Comparison of ENCODE assay signal across 10 cellular contexts in the genomic region with DNA sequence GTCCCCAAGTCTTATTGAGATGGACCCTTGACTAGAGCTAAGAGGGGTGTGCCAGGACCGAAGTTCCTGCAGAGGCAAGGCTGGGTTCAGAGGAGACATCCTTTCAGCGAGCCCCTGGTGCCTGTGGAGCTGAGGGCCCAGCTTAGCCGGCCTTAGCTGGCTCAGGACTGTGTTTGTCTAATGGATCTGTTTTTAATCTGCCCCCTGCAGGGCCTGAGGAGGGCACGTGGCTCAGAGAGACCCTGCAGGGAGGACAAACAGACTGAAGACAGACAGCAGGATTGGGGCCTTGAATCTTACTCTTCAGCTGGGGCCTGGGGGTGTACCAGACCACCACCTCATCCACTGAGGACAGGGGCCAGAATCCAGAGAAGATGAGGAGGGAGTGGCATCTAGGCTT. TPM values are rescaled to one million over a fixed set of nuclear protein-coding genes. Genes with fewer than 3 reads are reported as not detected.
DNase-seq lines count a peak whose midpoint lies in the region; ATAC-seq lines count a peak whose summit lies in the region.
"Had no signal": no experiment of that assay in that cellular context is flagged by ENCODE, and none has a peak within 500 bp of the region (broad histone marks: within the 10 kb centered on the region; RNA-seq: fewer than 3 reads in every experiment).

No MANE protein-coding gene starts in this region.

- H3K4me3 Mint-ChIP-seq in CD4-positive, CD25-positive, alpha-beta regulatory T cell = peak overlapping the region; percentile 49 to 78 (median 64)
- H3K4me3 Mint-ChIP-seq in naive thymus-derived CD4-positive, alpha-beta T cell = peak overlapping the region in 6 of 10 donors; percentile 32 to 95 (median 64)

- no peak overlapping the region for H3K4me3 ChIP-seq in CD4-positive, CD25-positive, alpha-beta regulatory T cell (ENCODE audit: low read depth, low read length)
- peak overlapping the region; percentile 76 for H3K4me3 ChIP-seq in HUES6 (ENCODE audit: low read depth, low read length)
- H3K4me3 ChIP-seq in naive thymus-derived CD4-positive, alpha-beta T cell (ENCODE audit: low read length) = no peak overlapping the region
- H3K4me3 ChIP-seq: left ventricle myocardium inferior had no signal

- POLR2A ChIA-PET in naive thymus-derived CD4-positive, alpha-beta T cell (lab: Charles Lee) = interaction anchor here (1.6 kb wide), 1 partner anchor 10 kb away, joined by 3 read pairs; no protein-coding TSS in a partner anchor

- H3K36me3 Mint-ChIP-seq in CD4-positive, CD25-positive, alpha-beta regulatory T cell = no peaks in the 10 kb centered on the region
- no peaks in the 10 kb centered on the region for H3K36me3 Mint-ChIP-seq in naive thymus-derived CD4-positive, alpha-beta T cell

- DNase-seq in CD4-positive, CD25-positive, alpha-beta regulatory T cell = no peak
- DNase-seq in brain pericyte (ENCODE audit: low read depth, low spot score) (peak; percentile 68), DMS153 (lab: John Stamatoyannopoulos, UW) (no peak), KG1 (lab: John Stamatoyannopoulos, UW) (no peak)
- DNase-seq in naive thymus-derived CD4-positive, alpha-beta T cell = no peak
- DNase-seq: left ventricle myocardium inferior had no signal

- no peak overlapping the region for H3K27ac Mint-ChIP-seq in CD4-positive, CD25-positive, alpha-beta regulatory T cell
- no peak overlapping the region for H3K27ac Mint-ChIP-seq in naive thymus-derived CD4-positive, alpha-beta T cell

- H3K9me3 ChIP-seq in CD4-positive, CD25-positive, alpha-beta regulatory T cell (ENCODE audit: control insufficient read depth in 2 of 2, low read length in 2 of 2) = no peaks in the 10 kb centered on the region
- H3K9me3 ChIP-seq in HUES6 (ENCODE audit: control insufficient read depth, insufficient read depth, low read depth, low read length) = no peaks in the 10 kb centered on the region
- H3K9me3 ChIP-seq in naive thymus-derived CD4-positive, alpha-beta T cell (ENCODE audit: control insufficient read depth in 2 of 3, low read length in 3 of 3) = no peaks in the 10 kb centered on the region
- H3K9me3 ChIP-seq: left ventricle myocardium inferior had no signal

- ATAC-seq in CD4-positive, CD25-positive, alpha-beta regulatory T cell (ENCODE audit: low read depth in 2 of 2) = no peak
- no peak for ATAC-seq in naive thymus-derived CD4-positive, alpha-beta T cell
- ATAC-seq in GM19023 (IDR thresholded peaks at IDR 0.05; ENCODE audit: unreplicated experiment) = no peak
- ATAC-seq in GM21367 (IDR thresholded peaks at IDR 0.05; ENCODE audit: unreplicated experiment) = no peak

- H3K9ac ChIP-seq in HUES6 (ENCODE audit: low read length) = peak overlapping the region; percentile 87
- H3K9ac ChIP-seq: KMS-11 had no signal

- H3K9me3 Mint-ChIP-seq in CD4-positive, CD25-positive, alpha-beta regulatory T cell = no peaks in the 10 kb centered on the region
- no peaks in the 10 kb centered on the region for H3K9me3 Mint-ChIP-seq in naive thymus-derived CD4-positive, alpha-beta T cell

- peaks cover 31% of the 10 kb centered on the region for H3K4me1 ChIP-seq in CD4-positive, CD25-positive, alpha-beta regulatory T cell (ENCODE audit: control insufficient read depth, insufficient read depth, low read length, poor library complexity, severe bottlenecking)
- peaks cover 34% of the 10 kb centered on the region for H3K4me1 ChIP-seq in HUES6 (ENCODE audit: control insufficient read depth, insufficient read depth, low read length)
- peaks cover 23 to 27% of the 10 kb centered on the region in 2 donors for H3K4me1 ChIP-seq in naive thymus-derived CD4-positive, alpha-beta T cell (ENCODE audit: control insufficient read depth in 2 of 2, insufficient read depth in 2 of 2, low read length in 2 of 2)

- peaks cover 9% of the 10 kb centered on the region for H3K27me3 ChIP-seq in CD4-positive, CD25-positive, alpha-beta regulatory T cell (ENCODE audit: control insufficient read depth, insufficient read depth, low read length)
- peaks cover 9% of the 10 kb centered on the region; the same call in 1 of the 2 replicates for H3K27me3 ChIP-seq in HUES6 (ENCODE audit: control insufficient read depth, insufficient read depth, low read length)
- H3K27me3 ChIP-seq in naive thymus-derived CD4-positive, alpha-beta T cell (ENCODE audit: control insufficient read depth in 2 of 2, insufficient read depth in 2 of 2, low read length in 2 of 2) = peaks cover 3 to 4% of the 10 kb centered on the region in 2 donors

- H3K27me3 Mint-ChIP-seq in CD4-positive, CD25-positive, alpha-beta regulatory T cell = peaks cover 51% of the 10 kb centered on the region
- peaks cover 8 to 44% (median 29%) of the 10 kb centered on the region in 5 donors for H3K27me3 Mint-ChIP-seq in naive thymus-derived CD4-positive, alpha-beta T cell

- intact Hi-C loops in naive thymus-derived CD4-positive, alpha-beta T cell (cut with micrococcal nuclease) = no loop called here

- CTCF ChIA-PET in naive thymus-derived CD4-positive, alpha-beta T cell (lab: Charles Lee) = interaction anchor here (11.9 kb wide), 1 partner anchor 15 kb away, joined by 93 read pairs; no protein-coding TSS in a partner anchor

- H3K27ac ChIP-seq in CD4-positive, CD25-positive, alpha-beta regulatory T cell (ENCODE audit: insufficient read depth, low read length, poor library complexity, severe bottlenecking) = no peak overlapping the region
- no peak overlapping the region for H3K27ac ChIP-seq in HUES6 (ENCODE audit: low read depth, low read length)
- no peak overlapping the region for H3K27ac ChIP-seq in naive thymus-derived CD4-positive, alpha-beta T cell (ENCODE audit: low read depth, low read length)
- H3K27ac ChIP-seq: KMS-11, left ventricle myocardium inferior had no signal

- peaks cover 0 to 39% (median 18%) of the 10 kb centered on the region in 4 donors for H3K4me1 Mint-ChIP-seq in CD4-positive, CD25-positive, alpha-beta regulatory T cell
- peaks cover 11 to 37% (median 24%) of the 10 kb centered on the region in 7 donors for H3K4me1 Mint-ChIP-seq in naive thymus-derived CD4-positive, alpha-beta T cell

- H3K36me3 ChIP-seq in CD4-positive, CD25-positive, alpha-beta regulatory T cell (ENCODE audit: control insufficient read depth, insufficient read depth, low read length) = no peaks in the 10 kb centered on the region
- H3K36me3 ChIP-seq in HUES6 (ENCODE audit: control insufficient read depth, insufficient read depth, low read length) = peaks cover 30% of the 10 kb centered on the region
- no peaks in the 10 kb centered on the region for H3K36me3 ChIP-seq in naive thymus-derived CD4-positive, alpha-beta T cell (ENCODE audit: control insufficient read depth in 2 of 3, insufficient read depth in 3 of 3, low read length in 3 of 3)
- H3K36me3 ChIP-seq: left ventricle myocardium inferior had no signal

RNA-seq across cellular contexts. Expression of a gene that starts 1.6 kb away (rescaled TPM):
- total RNA-seq in CD4-positive, CD25-positive, alpha-beta regulatory T cell = 5.1 TPM
- polyA plus RNA-seq in CD4-positive, CD25-positive, alpha-beta regulatory T cell = not detected
- 1 to 10 TPM in 4 of 5 experiments, under 1 TPM in 1; 0.38 to 2.5 (median 1.4) TPM for total RNA-seq in naive thymus-derived CD4-positive, alpha-beta T cell
- polyA plus RNA-seq in naive thymus-derived CD4-positive, alpha-beta T cell = 1 to 10 TPM in 1 of 2 donors, under 1 TPM in 1; 0.40 to 1.1 TPM

RNA-seq across cellular contexts. Expression of a gene that starts 24.5 kb away (rescaled TPM):
- total RNA-seq in CD4-positive, CD25-positive, alpha-beta regulatory T cell = 19.0 TPM
- polyA plus RNA-seq in CD4-positive, CD25-positive, alpha-beta regulatory T cell = 1 to 10 TPM; 4.3 to 8.7 (median 7.2) TPM
- 10 to 100 TPM; 16.0 to 29.8 (median 29.1) TPM for total RNA-seq in naive thymus-derived CD4-positive, alpha-beta T cell
- polyA plus RNA-seq in naive thymus-derived CD4-positive, alpha-beta T cell = 1 to 10 TPM; 4.4 to 5.1 TPM

RNA-seq across cellular contexts. Expression of a gene that starts 24.8 kb away (rescaled TPM):
- total RNA-seq in CD4-positive, CD25-positive, alpha-beta regulatory T cell = 76.7 TPM
- polyA plus RNA-seq in CD4-positive, CD25-positive, alpha-beta regulatory T cell = 10 to 100 TPM; 15.8 to 17.8 (median 17.0) TPM
- 10 to 100 TPM; 44.7 to 59.9 (median 53.9) TPM for total RNA-seq in naive thymus-derived CD4-positive, alpha-beta T cell
- 10 to 100 TPM; 15.3 to 20.6 TPM for polyA plus RNA-seq in naive thymus-derived CD4-positive, alpha-beta T cell

RNA-seq across cellular contexts. Expression of a gene that starts 26.5 kb away (rescaled TPM):
- 0.10 TPM for total RNA-seq in CD4-positive, CD25-positive, alpha-beta regulatory T cell
- not detected for polyA plus RNA-seq in CD4-positive, CD25-positive, alpha-beta regulatory T cell
- under 1 TPM in 1 of 5 experiments, not detected in 4; 0.05 TPM for total RNA-seq in naive thymus-derived CD4-positive, alpha-beta T cell
- polyA plus RNA-seq in naive thymus-derived CD4-positive, alpha-beta T cell = not detected

RNA-seq across cellular contexts. Expression of a gene that starts 37.1 kb away (rescaled TPM):
- total RNA-seq in CD4-positive, CD25-positive, alpha-beta regulatory T cell = 18.2 TPM
- 10 to 100 TPM; 72.5 to 86.4 (median 79.3) TPM for polyA plus RNA-seq in CD4-positive, CD25-positive, alpha-beta regulatory T cell
- total RNA-seq in naive thymus-derived CD4-positive, alpha-beta T cell = 10 to 100 TPM; 19.1 to 68.9 (median 47.2) TPM
- polyA plus RNA-seq in naive thymus-derived CD4-positive, alpha-beta T cell = 10 to 100 TPM; 86.3 to 98.0 TPM
